Comparison of ENCODE assay signal across 1 cellular context in genomic region chr16:74423721-74424120, GRCh38. TPM values are rescaled to one million over a fixed set of nuclear protein-coding genes. Genes with fewer than 3 reads are reported as not detected.
"Had no signal": no experiment of that assay in that cellular context is flagged by ENCODE, and none has a peak within 500 bp of the region (broad histone marks: within the 10 kb centered on the region; RNA-seq: fewer than 3 reads in every experiment).

No MANE protein-coding gene starts in this region.

RNA-seq across cellular contexts. Expression of gene CLEC18B, which starts 2.4 kb away (rescaled TPM):
- total RNA-seq: LHCN-M2 had no signal
